Comparison of ENCODE assay signal across 18 cellular contexts in genomic region chr3:184604956-184605290, GRCh38. TPM values are rescaled to one million over a fixed set of nuclear protein-coding genes. Genes with fewer than 3 reads are reported as not detected.
A peak's percentile ranks its signal among the peaks of the same experiment; 100 is the strongest.
DNase-seq lines count a peak whose midpoint lies in the region; ATAC-seq and TF ChIP-seq lines count a peak whose summit lies in the region.
"Had no signal": no experiment of that assay in that cellular context is flagged by ENCODE, and none has a peak within 500 bp of the region (broad histone marks: within the 10 kb centered on the region; RNA-seq: fewer than 3 reads in every experiment).

No MANE protein-coding gene starts in this region.

- no peaks in the 10 kb centered on the region for H3K9me3 ChIP-seq in subcutaneous abdominal adipose tissue (ENCODE audit: control insufficient read depth in 5 of 5, low read length in 5 of 5)
- H3K9me3 ChIP-seq: colonic mucosa, gastrocnemius medialis, tibial nerve had no signal

- H3K27me3 ChIP-seq in subcutaneous abdominal adipose tissue (ENCODE audit: control insufficient read depth in 5 of 5, insufficient read depth in 4 of 5, low read length in 5 of 5) = peaks cover 4 to 45% (median 29%) of the 10 kb centered on the region in 5 donors

- peaks cover 53% of the 10 kb centered on the region for H3K4me1 Mint-ChIP-seq in activated naive CD8-positive, alpha-beta T cell (ENCODE audit: low read depth)
- H3K4me1 Mint-ChIP-seq in activated naive CD8-positive, alpha-beta T cell treated with anti-CD3 and anti-CD28 coated beads, Interleukin-2, amount 50 U/mL, for 24 hours = peaks cover 28% of the 10 kb centered on the region
- peaks cover 33% of the 10 kb centered on the region for H3K4me1 Mint-ChIP-seq in chondrocyte (ENCODE audit: low read depth)
- H3K4me1 Mint-ChIP-seq in natural killer cell treated with Interleukin-12 subunit alpha and Interleukin-12 subunit beta and Interleukin-15 and Interleukin-18, amount 100 ng/mL, for 72 hours (ENCODE audit: low read depth in 2 of 2) = peaks cover 36 to 52% of the 10 kb centered on the region in 2 donors
- H3K4me1 Mint-ChIP-seq in activated T-cell treated with anti-CD3 and anti-CD28 coated beads, Interleukin-2, amount 50 U/mL, for 72 hours (ENCODE audit: low read depth) = peaks cover 35% of the 10 kb centered on the region

- TF ChIP-seq CTCF in chondrocyte (IDR thresholded peaks at IDR 0.05) = no peak

- peak overlapping the region in 3 of 5 donors; percentile 20 to 53 (median 42) for H3K4me3 ChIP-seq in subcutaneous abdominal adipose tissue (ENCODE audit: low read depth in 1 of 5, low read length in 5 of 5)

- no peak overlapping the region for H3K27ac Mint-ChIP-seq in activated naive CD8-positive, alpha-beta T cell
- no peak overlapping the region for H3K27ac Mint-ChIP-seq in activated naive CD8-positive, alpha-beta T cell treated with anti-CD3 and anti-CD28 coated beads, Interleukin-2, amount 50 U/mL, for 24 hours
- H3K27ac Mint-ChIP-seq in chondrocyte (ENCODE audit: unreplicated experiment) = no peak overlapping the region
- H3K27ac Mint-ChIP-seq in natural killer cell treated with Interleukin-12 subunit alpha and Interleukin-12 subunit beta and Interleukin-15 and Interleukin-18, amount 100 ng/mL, for 72 hours = no peak overlapping the region
- H3K27ac Mint-ChIP-seq in activated T-cell treated with anti-CD3 and anti-CD28 coated beads, Interleukin-2, amount 50 U/mL, for 72 hours = no peak overlapping the region
- H3K27ac Mint-ChIP-seq: activated CD8-positive, alpha-beta T cell treated with anti-CD3 and anti-CD28 coated beads, Interleukin-2, amount 10 ng/mL, durations not matched to agents 7 days and 5 days; CD4-positive, alpha-beta memory T cell had no signal

- H3K9ac ChIP-seq in subcutaneous abdominal adipose tissue (ENCODE audit: low read length in 5 of 5) = no peak overlapping the region

- H3K36me3 ChIP-seq in subcutaneous abdominal adipose tissue (ENCODE audit: control insufficient read depth in 5 of 5, insufficient read depth in 5 of 5, low read length in 5 of 5) = no peaks in the 10 kb centered on the region
- H3K36me3 ChIP-seq: colonic mucosa, gastrocnemius medialis, tibial nerve had no signal

- peaks cover 0 to 31% (median 25%) of the 10 kb centered on the region in 5 donors for H3K4me1 ChIP-seq in subcutaneous abdominal adipose tissue (ENCODE audit: control insufficient read depth in 5 of 5, insufficient read depth in 5 of 5, low read length in 5 of 5)

- no peaks in the 10 kb centered on the region for H3K36me3 Mint-ChIP-seq in activated naive CD8-positive, alpha-beta T cell
- no peaks in the 10 kb centered on the region for H3K36me3 Mint-ChIP-seq in activated naive CD8-positive, alpha-beta T cell treated with anti-CD3 and anti-CD28 coated beads, Interleukin-2, amount 50 U/mL, for 24 hours (ENCODE audit: low read depth)
- H3K36me3 Mint-ChIP-seq in chondrocyte (ENCODE audit: low read depth) = no peaks in the 10 kb centered on the region
- no peaks in the 10 kb centered on the region for H3K36me3 Mint-ChIP-seq in natural killer cell treated with Interleukin-12 subunit alpha and Interleukin-12 subunit beta and Interleukin-15 and Interleukin-18, amount 100 ng/mL, for 72 hours
- H3K36me3 Mint-ChIP-seq in activated T-cell treated with anti-CD3 and anti-CD28 coated beads, Interleukin-2, amount 50 U/mL, for 72 hours (ENCODE audit: insufficient read depth in 2 of 2) = peaks cover 1 to 2% of the 10 kb centered on the region in 2 donors
- H3K36me3 Mint-ChIP-seq: CD4-positive, alpha-beta memory T cell; T-cell had no signal

- H3K4me3 Mint-ChIP-seq in activated naive CD8-positive, alpha-beta T cell = peak overlapping the region; percentile 63
- H3K4me3 Mint-ChIP-seq in activated naive CD8-positive, alpha-beta T cell treated with anti-CD3 and anti-CD28 coated beads, Interleukin-2, amount 50 U/mL, for 24 hours = no peak overlapping the region
- peak overlapping the region; percentile 61 for H3K4me3 Mint-ChIP-seq in chondrocyte (ENCODE audit: unreplicated experiment)
- H3K4me3 Mint-ChIP-seq in natural killer cell treated with Interleukin-12 subunit alpha and Interleukin-12 subunit beta and Interleukin-15 and Interleukin-18, amount 100 ng/mL, for 72 hours = no peak overlapping the region
- no peak overlapping the region for H3K4me3 Mint-ChIP-seq in activated T-cell treated with anti-CD3 and anti-CD28 coated beads, Interleukin-2, amount 50 U/mL, for 72 hours
- H3K4me3 Mint-ChIP-seq: activated CD8-positive, alpha-beta T cell treated with anti-CD3 and anti-CD28 coated beads, Interleukin-2, amount 10 ng/mL, durations not matched to agents 7 days and 5 days had no signal

- H3K27ac ChIP-seq in subcutaneous abdominal adipose tissue (ENCODE audit: low read depth, low read length) = no peak overlapping the region
- H3K27ac ChIP-seq: colonic mucosa, epithelial cell of prostate, gastrocnemius medialis had no signal

- no peaks in the 10 kb centered on the region for H3K9me3 Mint-ChIP-seq in activated naive CD8-positive, alpha-beta T cell (ENCODE audit: low read depth)
- H3K9me3 Mint-ChIP-seq in activated naive CD8-positive, alpha-beta T cell treated with anti-CD3 and anti-CD28 coated beads, Interleukin-2, amount 50 U/mL, for 24 hours = no peaks in the 10 kb centered on the region
- H3K9me3 Mint-ChIP-seq in chondrocyte (ENCODE audit: low read depth) = no peaks in the 10 kb centered on the region
- H3K9me3 Mint-ChIP-seq in natural killer cell treated with Interleukin-12 subunit alpha and Interleukin-12 subunit beta and Interleukin-15 and Interleukin-18, amount 100 ng/mL, for 72 hours = no peaks in the 10 kb centered on the region
- no peaks in the 10 kb centered on the region for H3K9me3 Mint-ChIP-seq in activated T-cell treated with anti-CD3 and anti-CD28 coated beads, Interleukin-2, amount 50 U/mL, for 72 hours
- H3K9me3 Mint-ChIP-seq: T-cell had no signal

- peaks cover 27% of the 10 kb centered on the region for H3K27me3 Mint-ChIP-seq in activated naive CD8-positive, alpha-beta T cell
- H3K27me3 Mint-ChIP-seq in activated naive CD8-positive, alpha-beta T cell treated with anti-CD3 and anti-CD28 coated beads, Interleukin-2, amount 50 U/mL, for 24 hours = peaks cover 47% of the 10 kb centered on the region
- peaks cover 7% of the 10 kb centered on the region for H3K27me3 Mint-ChIP-seq in chondrocyte (ENCODE audit: low read depth)
- H3K27me3 Mint-ChIP-seq in natural killer cell treated with Interleukin-12 subunit alpha and Interleukin-12 subunit beta and Interleukin-15 and Interleukin-18, amount 100 ng/mL, for 72 hours = peaks cover 43 to 56% of the 10 kb centered on the region in 2 donors
- H3K27me3 Mint-ChIP-seq in activated T-cell treated with anti-CD3 and anti-CD28 coated beads, Interleukin-2, amount 50 U/mL, for 72 hours (ENCODE audit: low read depth) = peaks cover 51% of the 10 kb centered on the region

- ATAC-seq in activated naive CD8-positive, alpha-beta T cell treated with anti-CD3 and anti-CD28 coated beads, Interleukin-2, amount 50 U/mL, for 24 hours = no peak
- no peak for ATAC-seq in natural killer cell treated with Interleukin-12 subunit alpha and Interleukin-12 subunit beta and Interleukin-15 and Interleukin-18, amount 100 ng/mL, for 72 hours
- ATAC-seq in GM18907 (IDR thresholded peaks at IDR 0.05; ENCODE audit: unreplicated experiment) = no peak
- no peak for ATAC-seq in activated T-cell treated with anti-CD3 and anti-CD28 coated beads, Interleukin-2, amount 50 U/mL, for 72 hours (replicated peaks in 1 of 2)
- ATAC-seq: activated CD8-positive, alpha-beta T cell treated with anti-CD3 and anti-CD28 coated beads, Interleukin-2, amount 10 ng/mL, durations not matched to agents 7 days and 5 days; gastrocnemius medialis; T-cell had no signal

- DNase-seq in activated naive CD8-positive, alpha-beta T cell treated with anti-CD3 and anti-CD28 coated beads, Interleukin-2, amount 50 U/mL, for 24 hours = no peak
- DNase-seq in chondrocyte (ENCODE audit: low spot score) (no peak), NCI-H345 (lab: John Stamatoyannopoulos, UW) (no peak)
- peak; percentile 23 for DNase-seq in natural killer cell treated with Interleukin-12 subunit alpha and Interleukin-12 subunit beta and Interleukin-15 and Interleukin-18, amount 100 ng/mL, for 72 hours (ENCODE audit: low spot score)
- DNase-seq in activated T-cell treated with anti-CD3 and anti-CD28 coated beads, Interleukin-2, amount 50 U/mL, for 72 hours = no peak
- DNase-seq: activated CD8-positive, alpha-beta T cell treated with anti-CD3 and anti-CD28 coated beads, Interleukin-2, amount 10 ng/mL, durations not matched to agents 7 days and 5 days; CD4-positive, alpha-beta memory T cell; colonic mucosa; EL; gastrocnemius medialis; NCI-H1436; nucleus accumbens; T-cell had no signal

RNA-seq across cellular contexts. Expression of gene EPHB3, which starts 43.3 kb away (rescaled TPM):
- total RNA-seq in chondrocyte = 7.2 to 11.6 TPM (median 7.5 TPM) in 3 replicates
- not detected for total RNA-seq in natural killer cell treated with Interleukin-12 subunit alpha and Interleukin-12 subunit beta and Interleukin-15 and Interleukin-18, amount 100 ng/mL, for 72 hours
- total RNA-seq in activated T-cell treated with anti-CD3 and anti-CD28 coated beads, Interleukin-2, amount 50 U/mL, for 72 hours = under 1 TPM; 0.12 to 0.50 TPM

Comparison
In these comparisons a context has a peak if more than half of its experiments do, and no peak if none do; other contexts are left out.
1. H3K4me3 Mint-ChIP-seq: peak in activated naive CD8-positive, alpha-beta T cell (single experiment) and chondrocyte (single experiment); none in activated naive CD8-positive, alpha-beta T cell treated with anti-CD3 and anti-CD28 coated beads, Interleukin-2, amount 50 U/mL, for 24 hours (single experiment), natural killer cell treated with Interleukin-12 subunit alpha and Interleukin-12 subunit beta and Interleukin-15 and Interleukin-18, amount 100 ng/mL, for 72 hours (single experiment) and activated T-cell treated with anti-CD3 and anti-CD28 coated beads, Interleukin-2, amount 50 U/mL, for 72 hours (0 of 2).